Comparison of ENCODE assay signal across 16 cellular contexts in the genomic region with DNA sequence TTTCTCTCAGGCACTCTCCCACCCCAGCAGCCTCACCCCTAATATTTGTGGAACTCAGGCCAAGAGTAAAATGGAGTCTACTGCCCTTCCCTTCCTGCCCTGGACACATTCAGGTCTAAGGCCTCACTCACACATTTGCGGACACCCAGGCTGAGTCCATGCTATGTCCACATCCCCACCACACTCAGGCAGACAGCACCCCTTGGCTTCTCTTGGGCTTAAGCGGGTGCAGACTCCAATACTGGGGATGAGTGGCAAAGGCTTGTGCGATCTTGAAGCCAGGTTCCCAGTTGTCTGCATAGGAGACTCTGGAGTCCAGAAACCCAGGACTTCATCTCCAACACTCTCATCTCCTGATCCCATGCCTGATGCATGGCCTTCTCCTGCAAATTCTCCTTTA. TPM values are rescaled to one million over a fixed set of nuclear protein-coding genes. Genes with fewer than 3 reads are reported as not detected.
DNase-seq lines count a peak whose midpoint lies in the region; ATAC-seq and TF ChIP-seq lines count a peak whose summit lies in the region.
"Had no signal": no experiment of that assay in that cellular context is flagged by ENCODE, and none has a peak within 500 bp of the region (broad histone marks: within the 10 kb centered on the region; RNA-seq: fewer than 3 reads in every experiment).

No MANE protein-coding gene starts in this region.

- H2AK9ac ChIP-seq in IMR-90 (replicated peaks; ENCODE audit: low read depth, low read length, poor library complexity) = no peak overlapping the region

- 83% methylated on average over 1 of the region's 3 CpGs; no CpG with 5 or more reads in 1 of the 2 experiments for WGBS in IMR-90 (ENCODE audit: extremely low coverage in 2 of 2, insufficient read length in 1 of 2), 2 experiments
- WGBS in aorta, 2 donors = 97 to 99% methylated on average over 3 of the region's 3 CpGs

- no peak overlapping the region for H3K27ac Mint-ChIP-seq in chondrocyte (ENCODE audit: unreplicated experiment)
- H3K27ac Mint-ChIP-seq: CD4-positive, CD25-positive, alpha-beta regulatory T cell had no signal

- in situ Hi-C loops in IMR-90 (cut with MboI; ENCODE audit: low sequenced_read_pairs) = loop anchor here (10.0 to 25.0 kb wide), 3 partner anchors 122 to 415 kb away; partner anchors contain the start of gene ROPN1B

- H3K36me3 ChIP-seq in IMR-90 (ENCODE audit: control insufficient read depth, insufficient read depth, low read length) = no peaks in the 10 kb centered on the region
- H3K36me3 ChIP-seq in aorta (ENCODE audit: control insufficient read depth in 1 of 2, insufficient read depth in 2 of 2, low read length in 1 of 2) = no peaks in the 10 kb centered on the region
- H3K36me3 ChIP-seq in H7 (replicated peaks; ENCODE audit: control insufficient read depth, insufficient read depth, low read length) = no peaks in the 10 kb centered on the region

- DNase-seq in IMR-90 (no peak), chondrocyte (ENCODE audit: low spot score) (peak; percentile 28), sciatic nerve (ENCODE audit: low spot score) (peak; percentile 30), aorta (peak; percentile 11 to 26), NCI-H345 (lab: John Stamatoyannopoulos, UW) (no peak), H7 (no peak)
- DNase-seq: Calu3; CD4-positive, CD25-positive, alpha-beta regulatory T cell; DMS 273 treated with DMSO at 0.1 percent for 48 hours had no signal

- H4K20me1 ChIP-seq in IMR-90 (ENCODE audit: insufficient read depth, low read length) = no peaks in the 10 kb centered on the region; the same call in 1 of the 2 replicates

- no peak overlapping the region for H3K23ac ChIP-seq in IMR-90 (ENCODE audit: low read depth, low read length)

- H3K4me3 ChIP-seq in IMR-90 (ENCODE audit: insufficient read depth, low read depth, low read length) (no peak overlapping the region), aorta (ENCODE audit: low read length in 2 of 2) (no peak overlapping the region), H7 (ENCODE audit: insufficient read depth, low read depth, low read length) (no peak overlapping the region)

- intact Hi-C loops in IMR-90 (cut with micrococcal nuclease) (no loop called here), sciatic nerve (cut with DNase I) (loop anchor here (5.0 kb wide), 1 partner anchor 115 kb away; no protein-coding TSS in a partner anchor), aorta (cut with DNase I) (no loop called here)

- TF ChIP-seq RAD21 in IMR-90 (IDR thresholded peaks at IDR 0.05; ENCODE audit: low read length) = no peak

- POLR2A ChIA-PET in IMR-90 (lab: Charles Lee; ENCODE audit: unreplicated experiment) = no interaction called here

- dilution Hi-C loops in IMR-90 (cut with HindIII; ENCODE audit: low sequenced_read_pairs, unreplicated experiment) = no loop called here

- H3K36me3 Mint-ChIP-seq in chondrocyte (ENCODE audit: low read depth) = no peaks in the 10 kb centered on the region
- H3K36me3 Mint-ChIP-seq: CD4-positive, CD25-positive, alpha-beta regulatory T cell had no signal

- H2BK5ac ChIP-seq in IMR-90 (ENCODE audit: low read depth, low read length, poor library complexity, severe bottlenecking) = no peak overlapping the region

- no peak overlapping the region for H3K4me2 ChIP-seq in IMR-90 (ENCODE audit: low read depth, low read length)
- H3K4me2 ChIP-seq: KMS-11 had no signal

- H3K9me3 ChIP-seq in IMR-90 (ENCODE audit: control insufficient read depth, insufficient read depth, low read length) (peaks cover 8% of the 10 kb centered on the region), aorta (ENCODE audit: control insufficient read depth, low read length) (no peaks in the 10 kb centered on the region)

- no peaks in the 10 kb centered on the region for H3K9me1 ChIP-seq in IMR-90 (ENCODE audit: insufficient read depth, low read length)

- peak overlapping the region; percentile 51 for H2AFZ ChIP-seq in IMR-90 (replicated peaks; ENCODE audit: low read length, poor library complexity)

- no peak overlapping the region for H3K4ac ChIP-seq in IMR-90 (ENCODE audit: low read depth, low read length)

- no peak overlapping the region for H2AK5ac ChIP-seq in IMR-90 (ENCODE audit: low read depth, low read length)

- no peaks in the 10 kb centered on the region for H3K9me3 Mint-ChIP-seq in chondrocyte (ENCODE audit: low read depth)
- H3K9me3 Mint-ChIP-seq: CD4-positive, CD25-positive, alpha-beta regulatory T cell had no signal

- H3K14ac ChIP-seq in IMR-90 (replicated peaks; ENCODE audit: low read depth, low read length) = no peak overlapping the region

- no peak overlapping the region for H4K91ac ChIP-seq in IMR-90 (ENCODE audit: insufficient read depth, low read depth, low read length)

- no peak overlapping the region for H3K4me3 Mint-ChIP-seq in chondrocyte (ENCODE audit: unreplicated experiment)
- H3K4me3 Mint-ChIP-seq: CD4-positive, CD25-positive, alpha-beta regulatory T cell had no signal

- no peaks in the 10 kb centered on the region for H3K79me1 ChIP-seq in IMR-90 (ENCODE audit: low read depth in 1 of 2, low read length in 2 of 2)

- BruUV-seq in IMR-90 (replicated peaks; lab: Mats Ljungman, UMichigan) = no TSS peak

- no peak overlapping the region for H2BK20ac ChIP-seq in IMR-90 (ENCODE audit: low read depth, low read length)

- H4K8ac ChIP-seq in IMR-90 (ENCODE audit: low read depth in 2 of 2, low read length in 2 of 2) = no peak overlapping the region

- H3K27ac ChIP-seq in IMR-90 (ENCODE audit: insufficient read depth, low read length) (no peak overlapping the region), aorta (ENCODE audit: low read depth in 1 of 2, low read length in 2 of 2) (no peak overlapping the region)
- H3K27ac ChIP-seq: KMS-11 had no signal

- H3K4me1 ChIP-seq in IMR-90 (ENCODE audit: control insufficient read depth, insufficient read depth, low read length) (no peaks in the 10 kb centered on the region), aorta (ENCODE audit: control insufficient read depth in 1 of 2, insufficient read depth in 2 of 2, low read length in 2 of 2) (no peaks in the 10 kb centered on the region)

- no peak overlapping the region for H3K9ac ChIP-seq in IMR-90 (ENCODE audit: low read depth, low read length)
- H3K9ac ChIP-seq: KMS-11 had no signal

- no peak overlapping the region for H3K18ac ChIP-seq in IMR-90 (ENCODE audit: low read depth, low read length)

- ATAC-seq in IMR-90 (ENCODE audit: low read depth) (no peak), sciatic nerve (no peak), aorta (ENCODE audit: low FRiP score) (no peak), HG03460 (IDR thresholded peaks at IDR 0.05; ENCODE audit: unreplicated experiment) (no peak)
- ATAC-seq: HCT116 had no signal

- peaks cover 38% of the 10 kb centered on the region for H3K27me3 ChIP-seq in IMR-90 (ENCODE audit: control insufficient read depth, insufficient read depth, low read length)
- H3K27me3 ChIP-seq in aorta (ENCODE audit: control insufficient read depth in 1 of 2, insufficient read depth in 2 of 2, low read length in 1 of 2) = no peaks in the 10 kb centered on the region
- H3K27me3 ChIP-seq in H7 (ENCODE audit: control insufficient read depth, insufficient read depth, low read length) = no peaks in the 10 kb centered on the region

- H4K5ac ChIP-seq in IMR-90 (ENCODE audit: low read depth, low read length) = no peak overlapping the region

- CTCF ChIA-PET in IMR-90 (lab: Yijun Ruan, JAX) = no interaction called here

- TF ChIP-seq POLR2A in IMR-90 (IDR thresholded peaks at IDR 0.05; ENCODE audit: low read depth, low read length) = no peak

- no peak overlapping the region for H2BK120ac ChIP-seq in IMR-90 (ENCODE audit: low read depth, low read length)

- H3K56ac ChIP-seq in IMR-90 (ENCODE audit: extremely low read depth, insufficient read depth, low read length) = no peak overlapping the region

- no peak overlapping the region for H2BK15ac ChIP-seq in IMR-90 (ENCODE audit: low read depth, low read length)

- no peak for TF ChIP-seq CTCF in IMR-90 (conservative IDR thresholded peaks at IDR 0.05; ENCODE audit: low read depth, low read length)
- TF ChIP-seq CTCF in chondrocyte (IDR thresholded peaks at IDR 0.05) = no peak

- H3K4me1 Mint-ChIP-seq in chondrocyte (ENCODE audit: low read depth) = peaks cover 5% of the 10 kb centered on the region
- H3K4me1 Mint-ChIP-seq: CD4-positive, CD25-positive, alpha-beta regulatory T cell had no signal

- H3K27me3 Mint-ChIP-seq in chondrocyte (ENCODE audit: low read depth) = peaks cover 4% of the 10 kb centered on the region

TF ChIP-seq in IMR-90, 13 proteins besides CTCF, POLR2A, EP300 and RAD21:
- TF ChIP-seq SMC3 (IDR thresholded peaks at IDR 0.05; ENCODE audit: low read depth, low read length) = no peak
- TF ChIP-seq USF2 (IDR thresholded peaks at IDR 0.05; ENCODE audit: low read depth, low read length) = no peak
- no peak for TF ChIP-seq CHD1 (IDR thresholded peaks at IDR 0.05; ENCODE audit: low read depth, low read length)
- no peak for TF ChIP-seq NFE2L2 (IDR thresholded peaks at IDR 0.05; ENCODE audit: low read depth, low read length)
- no peak for TF ChIP-seq MAZ (IDR thresholded peaks at IDR 0.05; ENCODE audit: borderline replicate concordance, low read depth, low read length)
- no peak for TF ChIP-seq BHLHE40 (IDR thresholded peaks at IDR 0.05; ENCODE audit: low read depth, low read length)
- no peak for TF ChIP-seq MAFK (IDR thresholded peaks at IDR 0.05; ENCODE audit: low read depth, low read length)
- no peak for TF ChIP-seq CEBPB (IDR thresholded peaks at IDR 0.05; ENCODE audit: low read depth, low read length)

RNA-seq across cellular contexts. Expression of gene CFAP100, which starts 17.5 kb away (rescaled TPM):
- total RNA-seq in IMR-90 (2012; rRNA removed) (not detected in 2 replicates), chondrocyte (not detected in 3 replicates), sciatic nerve (1.5 TPM), aorta (not detected)
- polyA plus RNA-seq in IMR-90 (2012; rRNA removed) (not detected in 2 replicates), aorta (not detected)
- polyA plus RNA-seq in IMR-90 (2012; cell fraction: cytosol; rRNA removed) = not detected in 2 replicates
- not detected in 2 replicates for polyA plus RNA-seq in IMR-90 (2012; cell fraction: nucleus; rRNA removed; ENCODE audit: low replicate concordance)
- total RNA-seq in H7 (2014; rRNA removed; shearing (Covaris generic)) = 0.24 and 1.5 TPM in 2 replicates
- total RNA-seq: A673; Calu3; CD4-positive, CD25-positive, alpha-beta regulatory T cell; Daoy; H4 had no signal
- polyA plus RNA-seq: BJ; CD4-positive, CD25-positive, alpha-beta regulatory T cell had no signal

RNA-seq across cellular contexts. Expression of gene KLF15, which starts 20.0 kb away (rescaled TPM):
- total RNA-seq in IMR-90 (2012; rRNA removed) = under 0.01 and 0.18 TPM in 2 replicates
- polyA plus RNA-seq in IMR-90 (2012; rRNA removed) = 0.14 and 0.24 TPM in 2 replicates
- 0.02 and 0.22 TPM in 2 replicates for polyA plus RNA-seq in IMR-90 (2012; cell fraction: cytosol; rRNA removed)
- 0.22 and 0.57 TPM in 2 replicates for polyA plus RNA-seq in IMR-90 (2012; cell fraction: nucleus; rRNA removed; ENCODE audit: low replicate concordance)
- 0.41 to 1.8 TPM (median 1.3 TPM) in 3 replicates for total RNA-seq in chondrocyte
- 22.7 TPM for total RNA-seq in sciatic nerve
- 10 to 100 TPM in 1 of 2 donors, 1 to 10 TPM in 1; 8.5 to 39.9 TPM for total RNA-seq in aorta
- polyA plus RNA-seq in aorta = 10 to 100 TPM; 23.7 to 43.9 TPM
- 8.5 and 10.5 TPM in 2 replicates for total RNA-seq in H7 (2014; rRNA removed; shearing (Covaris generic))
- total RNA-seq: CD4-positive, CD25-positive, alpha-beta regulatory T cell had no signal
- polyA plus RNA-seq: CD4-positive, CD25-positive, alpha-beta regulatory T cell had no signal

Comparison
In these comparisons a context has a peak if more than half of its experiments do, and no peak if none do; other contexts are left out.
1. DNase-seq: peak in chondrocyte (single experiment), sciatic nerve (single experiment) and aorta (2 of 2); none in IMR-90 (single experiment), NCI-H345 (single experiment) and H7 (single experiment).